8 cellular contexts compared by ENCODE assay signal in genomic region chr12:107402041-107403022, GRCh38.
DNase-seq lines count a peak whose midpoint lies in the region; ATAC-seq and TF ChIP-seq lines count a peak whose summit lies in the region.

No MANE protein-coding gene starts in this region.

- H3K4me3 ChIP-seq in IMR-90 (ENCODE audit: insufficient read depth, low read depth, low read length) (no peak overlapping the region), RWPE2 (ENCODE audit: severe bottlenecking) (no peak overlapping the region)

- BruUV-seq in IMR-90 (replicated peaks; lab: Mats Ljungman, UMichigan), result no TSS peak

- no peak for TF ChIP-seq POLR2A in IMR-90 (IDR thresholded peaks at IDR 0.05; ENCODE audit: low read depth, low read length)

- 0 out of 2 replicates have a peak overlapping the region, but pooled peaks have one; percentile 20 for H2BK20ac ChIP-seq in IMR-90 (ENCODE audit: low read depth, low read length)

- ATAC-seq in IMR-90 (ENCODE audit: low read depth) (peak; percentile 66; the same call in 1 of the 2 replicates), RWPE2 (ENCODE audit: low read depth) (peak; percentile 81), HG03432 (IDR thresholded peaks at IDR 0.05; ENCODE audit: unreplicated experiment) (no peak), HG03159 (IDR thresholded peaks at IDR 0.05; ENCODE audit: unreplicated experiment) (no peak)

- H3K23ac ChIP-seq in IMR-90 (ENCODE audit: low read depth, low read length), result no peak overlapping the region

- peak overlapping the region; percentile 45 for H2AFZ ChIP-seq in IMR-90 (replicated peaks; ENCODE audit: low read length, poor library complexity)

- H3K36me3 ChIP-seq in IMR-90 (ENCODE audit: control insufficient read depth, insufficient read depth, low read length) (no peaks in the 10 kb centered on the region), RWPE2 (ENCODE audit: low read depth) (no peaks in the 10 kb centered on the region)

- CTCF ChIA-PET in IMR-90 (lab: Yijun Ruan, JAX), result interaction anchor here (0.6 to 2.8 kb wide), 10 partner anchors 18 to 367 kb away, joined by 3 to 20 read pairs (median 4); no protein-coding TSS in a partner anchor

- no peak overlapping the region for H4K8ac ChIP-seq in IMR-90 (ENCODE audit: low read depth in 2 of 2, low read length in 2 of 2)

- intact Hi-C loops in IMR-90 (cut with micrococcal nuclease) (loop anchor here (1.0 to 2.0 kb wide), 3 partner anchors 84 to 271 kb away; a partner anchor contains a TSS), head of caudate nucleus (cut with DNase I) (no loop called here)

- dilution Hi-C loops in IMR-90 (cut with HindIII; ENCODE audit: low sequenced_read_pairs, unreplicated experiment), result no loop called here

- H3K4ac ChIP-seq in IMR-90 (ENCODE audit: low read depth, low read length), result no peak overlapping the region

- H4K5ac ChIP-seq in IMR-90 (ENCODE audit: low read depth, low read length), result no peak overlapping the region

- no peaks in the 10 kb centered on the region for H3K9me3 ChIP-seq in IMR-90 (ENCODE audit: control insufficient read depth, insufficient read depth, low read length)
- no peaks in the 10 kb centered on the region for H3K9me3 ChIP-seq in RWPE2 (ENCODE audit: severe bottlenecking)

- POLR2A ChIA-PET in IMR-90 (lab: Charles Lee; ENCODE audit: unreplicated experiment), result interaction anchor here (0.6 kb wide), 1 partner anchor 151 kb away, joined by 3 read pairs; no protein-coding TSS in a partner anchor

- H3K56ac ChIP-seq in IMR-90 (ENCODE audit: extremely low read depth, insufficient read depth, low read length), result no peak overlapping the region

- no peaks in the 10 kb centered on the region for H4K20me1 ChIP-seq in IMR-90 (ENCODE audit: insufficient read depth, low read length)

- no peaks in the 10 kb centered on the region for H3K79me1 ChIP-seq in IMR-90 (ENCODE audit: low read depth in 1 of 2, low read length in 2 of 2)

- H3K27me3 ChIP-seq in IMR-90 (ENCODE audit: control insufficient read depth, insufficient read depth, low read length), result no peaks in the 10 kb centered on the region
- H3K27me3 ChIP-seq in RWPE2 (ENCODE audit: insufficient read depth, poor library complexity, severe bottlenecking), result no peaks in the 10 kb centered on the region

- H4K91ac ChIP-seq in IMR-90 (ENCODE audit: insufficient read depth, low read depth, low read length), result no peak overlapping the region

- no peak overlapping the region for H2BK15ac ChIP-seq in IMR-90 (ENCODE audit: low read depth, low read length)

- TF ChIP-seq RAD21 in IMR-90 (IDR thresholded peaks at IDR 0.05; ENCODE audit: low read length), result peak; percentile 77

- TF ChIP-seq CTCF in IMR-90 (conservative IDR thresholded peaks at IDR 0.05; ENCODE audit: low read depth, low read length) (peak; percentile 72), RWPE2 (IDR thresholded peaks at IDR 0.05; ENCODE audit: poor library complexity, severe bottlenecking) (peak; percentile 90)

- H2BK5ac ChIP-seq in IMR-90 (ENCODE audit: low read depth, low read length, poor library complexity, severe bottlenecking), result no peak overlapping the region

- H3K18ac ChIP-seq in IMR-90 (ENCODE audit: low read depth, low read length), result no peak overlapping the region

- no peak overlapping the region for H3K9ac ChIP-seq in IMR-90 (ENCODE audit: low read depth, low read length)

- no peak overlapping the region for H3K4me2 ChIP-seq in IMR-90 (ENCODE audit: low read depth, low read length)

- no peak overlapping the region for H3K27ac ChIP-seq in IMR-90 (ENCODE audit: insufficient read depth, low read length)
- no peak overlapping the region for H3K27ac ChIP-seq in RWPE2 (ENCODE audit: poor library complexity, severe bottlenecking)

- H3K4me1 ChIP-seq in IMR-90 (ENCODE audit: control insufficient read depth, insufficient read depth, low read length), result peaks cover 6% of the 10 kb centered on the region
- H3K4me1 ChIP-seq in RWPE2 (ENCODE audit: insufficient read depth, poor library complexity, severe bottlenecking), result peaks cover 14% of the 10 kb centered on the region

- 60% methylated on average over 2 of the region's 5 CpGs; no CpG with 5 or more reads in 1 of the 2 experiments for WGBS in IMR-90 (ENCODE audit: extremely low coverage in 2 of 2, insufficient read length in 1 of 2), 2 experiments

- DNase-seq in EL, result peak; percentile 65
- peak; percentile 62 for DNase-seq in IMR-90
- DNase-seq in RWPE2 (ENCODE audit: low spot score), result no peak
- DNase-seq in activated T-helper 9 cell treated with anti-CD3 and anti-CD28 coated beads, Interleukin-2, amount 50 U/mL, for 16 hours (ENCODE audit: low read depth), result peak; percentile 45
- DNase-seq in head of caudate nucleus, result peak in 37 of 42 donors; percentile 7 to 63 (median 29)
- peak; percentile 47 to 56 for DNase-seq in stimulated activated CD4-positive, alpha-beta T cell treated with anti-CD3 and anti-CD28 coated beads, Interleukin-15, amount 100 ng/mL, for 48 hours (ENCODE audit: low read depth in 2 of 2)

- no peak overlapping the region for H3K14ac ChIP-seq in IMR-90 (replicated peaks; ENCODE audit: low read depth, low read length)

- in situ Hi-C loops in IMR-90 (cut with MboI; ENCODE audit: low sequenced_read_pairs), result no loop called here

- no peak overlapping the region for H2AK9ac ChIP-seq in IMR-90 (replicated peaks; ENCODE audit: low read depth, low read length, poor library complexity)

- H2BK120ac ChIP-seq in IMR-90 (ENCODE audit: low read depth, low read length), result no peak overlapping the region

- H2AK5ac ChIP-seq in IMR-90 (ENCODE audit: low read depth, low read length), result no peak overlapping the region; the same call in 1 of the 2 replicates

- peaks cover 3% of the 10 kb centered on the region; the same call in 1 of the 2 replicates for H3K9me1 ChIP-seq in IMR-90 (ENCODE audit: insufficient read depth, low read length)

TF ChIP-seq in IMR-90, 13 proteins besides CTCF, POLR2A, EP300 and RAD21:
- TF ChIP-seq MXI1 (IDR thresholded peaks at IDR 0.05; ENCODE audit: borderline replicate concordance, low read depth, low read length) (no peak), BHLHE40 (IDR thresholded peaks at IDR 0.05; ENCODE audit: low read depth, low read length) (no peak), NFE2L2 (IDR thresholded peaks at IDR 0.05; ENCODE audit: low read depth, low read length) (no peak), MAFK (IDR thresholded peaks at IDR 0.05; ENCODE audit: low read depth, low read length) (no peak), CHD1 (IDR thresholded peaks at IDR 0.05; ENCODE audit: low read depth, low read length) (no peak), MAZ (IDR thresholded peaks at IDR 0.05; ENCODE audit: borderline replicate concordance, low read depth, low read length) (no peak), SMC3 (IDR thresholded peaks at IDR 0.05; ENCODE audit: low read depth, low read length) (peak; percentile 76), ELK1 (IDR thresholded peaks at IDR 0.05; ENCODE audit: borderline replicate concordance, low read depth, low read length) (no peak)

Comparison
In these comparisons a context has a peak if more than half of its experiments do, and no peak if none do; other contexts are left out.
1. ATAC-seq: peak in IMR-90 (single experiment) and RWPE2 (single experiment); none in HG03432 (single experiment) and HG03159 (single experiment).